Comparison of ENCODE assay signal across 1 cellular context in the genomic region with DNA sequence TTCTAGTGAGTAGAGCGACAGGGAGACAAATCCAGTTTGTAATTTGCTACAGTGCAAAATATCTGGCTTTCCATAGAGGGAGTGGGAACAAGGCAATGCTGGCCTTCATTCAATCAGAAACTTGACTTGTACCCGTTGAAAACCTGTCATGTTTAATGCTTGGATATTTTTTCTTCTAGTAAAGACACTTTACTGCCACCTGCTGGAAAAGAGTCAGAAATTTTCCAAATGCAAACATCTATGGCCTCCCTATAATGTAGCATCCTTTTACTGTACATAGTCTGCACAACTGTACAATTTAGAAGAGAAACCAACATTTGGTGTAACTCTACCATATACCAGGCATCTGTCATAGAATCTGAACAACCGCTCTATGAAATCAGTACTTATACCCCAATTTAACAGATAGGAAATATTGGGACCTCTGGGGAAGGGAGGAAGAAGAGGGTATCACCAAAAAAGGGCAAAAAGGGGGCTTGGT.
TF ChIP-seq lines count a peak whose summit lies in the region.

No MANE protein-coding gene starts in this region.

TF ChIP-seq in WTC11, 78 proteins besides CTCF, POLR2A, EP300 and RAD21 (continued from another document):
- TF ChIP-seq, protein P1, sequence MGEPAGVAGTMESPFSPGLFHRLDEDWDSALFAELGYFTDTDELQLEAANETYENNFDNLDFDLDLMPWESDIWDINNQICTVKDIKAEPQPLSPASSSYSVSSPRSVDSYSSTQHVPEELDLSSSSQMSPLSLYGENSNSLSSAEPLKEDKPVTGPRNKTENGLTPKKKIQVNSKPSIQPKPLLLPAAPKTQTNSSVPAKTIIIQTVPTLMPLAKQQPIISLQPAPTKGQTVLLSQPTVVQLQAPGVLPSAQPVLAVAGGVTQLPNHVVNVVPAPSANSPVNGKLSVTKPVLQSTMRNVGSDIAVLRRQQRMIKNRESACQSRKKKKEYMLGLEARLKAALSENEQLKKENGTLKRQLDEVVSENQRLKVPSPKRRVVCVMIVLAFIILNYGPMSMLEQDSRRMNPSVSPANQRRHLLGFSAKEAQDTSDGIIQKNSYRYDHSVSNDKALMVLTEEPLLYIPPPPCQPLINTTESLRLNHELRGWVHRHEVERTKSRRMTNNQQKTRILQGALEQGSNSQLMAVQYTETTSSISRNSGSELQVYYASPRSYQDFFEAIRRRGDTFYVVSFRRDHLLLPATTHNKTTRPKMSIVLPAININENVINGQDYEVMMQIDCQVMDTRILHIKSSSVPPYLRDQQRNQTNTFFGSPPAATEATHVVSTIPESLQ (CRISPR knock-in tag; IDR thresholded peaks at IDR 0.05) = no peak
- TF ChIP-seq E2F4 (CRISPR knock-in tag; IDR thresholded peaks at IDR 0.05; ENCODE audit: borderline replicate concordance, low read depth) (no peak), NR3C1 (CRISPR knock-in tag; conservative IDR thresholded peaks at IDR 0.05; ENCODE audit: low read depth) (no peak), CREM (CRISPR knock-in tag; IDR thresholded peaks at IDR 0.05) (no peak), HMGXB4 (CRISPR knock-in tag; IDR thresholded peaks at IDR 0.05) (no peak), ZSCAN18 (CRISPR knock-in tag; IDR thresholded peaks at IDR 0.05) (no peak), ZNF423 (CRISPR knock-in tag; IDR thresholded peaks at IDR 0.05) (no peak), ZNF219 (CRISPR knock-in tag; IDR thresholded peaks at IDR 0.05; ENCODE audit: borderline replicate concordance) (no peak), NFYB (CRISPR knock-in tag; conservative IDR thresholded peaks at IDR 0.05; ENCODE audit: low read depth) (no peak), SMAD4 (CRISPR knock-in tag; IDR thresholded peaks at IDR 0.05) (no peak), RORB (CRISPR knock-in tag; IDR thresholded peaks at IDR 0.05) (no peak), MXD4 (CRISPR knock-in tag; IDR thresholded peaks at IDR 0.05; ENCODE audit: borderline replicate concordance) (no peak), ZNF425 (CRISPR knock-in tag; conservative IDR thresholded peaks at IDR 0.05) (no peak)
- TF ChIP-seq, protein P2, sequence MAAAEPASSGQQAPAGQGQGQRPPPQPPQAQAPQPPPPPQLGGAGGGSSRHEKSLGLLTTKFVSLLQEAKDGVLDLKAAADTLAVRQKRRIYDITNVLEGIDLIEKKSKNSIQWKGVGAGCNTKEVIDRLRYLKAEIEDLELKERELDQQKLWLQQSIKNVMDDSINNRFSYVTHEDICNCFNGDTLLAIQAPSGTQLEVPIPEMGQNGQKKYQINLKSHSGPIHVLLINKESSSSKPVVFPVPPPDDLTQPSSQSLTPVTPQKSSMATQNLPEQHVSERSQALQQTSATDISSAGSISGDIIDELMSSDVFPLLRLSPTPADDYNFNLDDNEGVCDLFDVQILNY (CRISPR knock-in tag; IDR thresholded peaks at IDR 0.05) = no peak
